In the genomic region with DNA sequence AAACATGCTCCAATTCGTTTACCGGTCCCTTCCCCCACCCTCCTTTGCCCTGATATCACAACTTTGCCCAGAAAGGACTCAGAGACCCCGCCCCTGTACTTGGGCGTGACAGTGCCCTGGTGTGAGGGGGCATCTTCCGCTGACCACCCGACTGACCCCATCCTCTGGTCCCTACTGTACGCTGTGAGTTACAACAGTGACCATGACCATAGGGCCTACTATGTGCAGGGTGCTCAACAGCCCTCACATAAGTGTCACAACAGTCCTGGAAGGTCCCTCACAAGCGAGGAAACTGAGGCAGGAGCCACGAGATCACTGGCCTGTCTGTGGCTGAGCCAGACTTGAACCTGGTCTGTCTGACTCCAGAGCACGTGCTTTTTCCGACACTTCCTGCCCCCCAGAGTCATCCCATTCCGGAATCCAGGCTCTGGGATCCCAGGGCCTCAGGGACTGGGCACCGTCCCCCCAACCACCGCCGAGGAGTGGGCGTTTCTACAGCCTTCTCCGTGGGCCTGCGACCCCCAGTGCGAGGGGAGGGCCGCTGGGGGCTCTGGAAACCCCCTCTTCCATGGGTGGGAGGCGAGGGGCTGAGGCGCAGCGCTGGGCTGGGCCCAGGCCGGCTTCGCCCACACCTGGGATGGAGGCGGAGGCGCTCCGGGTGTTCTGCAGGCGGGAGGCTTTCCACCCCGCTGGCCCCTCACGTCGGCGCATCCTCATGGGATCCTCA, we compare ENCODE assay signal across 1 cellular context.
TF ChIP-seq lines count a peak whose summit lies in the region.

No MANE protein-coding gene starts in this region.

TF ChIP-seq in GM23338, 12 proteins besides CTCF, POLR2A, EP300 and RAD21 (continued from another document):
- TF ChIP-seq ZNF462 (CRISPR knock-in tag; IDR thresholded peaks at IDR 0.05) (no peak), ZNF331 (CRISPR knock-in tag; IDR thresholded peaks at IDR 0.05; ENCODE audit: low read depth) (no peak), JUNB (IDR thresholded peaks at IDR 0.05; ENCODE audit: unreplicated experiment) (no peak), CREB1 (CRISPR knock-in tag; IDR thresholded peaks at IDR 0.05; ENCODE audit: low read depth) (no peak), NANOG (IDR thresholded peaks at IDR 0.05; ENCODE audit: borderline replicate concordance) (no peak)
- TF ChIP-seq, protein P1, sequence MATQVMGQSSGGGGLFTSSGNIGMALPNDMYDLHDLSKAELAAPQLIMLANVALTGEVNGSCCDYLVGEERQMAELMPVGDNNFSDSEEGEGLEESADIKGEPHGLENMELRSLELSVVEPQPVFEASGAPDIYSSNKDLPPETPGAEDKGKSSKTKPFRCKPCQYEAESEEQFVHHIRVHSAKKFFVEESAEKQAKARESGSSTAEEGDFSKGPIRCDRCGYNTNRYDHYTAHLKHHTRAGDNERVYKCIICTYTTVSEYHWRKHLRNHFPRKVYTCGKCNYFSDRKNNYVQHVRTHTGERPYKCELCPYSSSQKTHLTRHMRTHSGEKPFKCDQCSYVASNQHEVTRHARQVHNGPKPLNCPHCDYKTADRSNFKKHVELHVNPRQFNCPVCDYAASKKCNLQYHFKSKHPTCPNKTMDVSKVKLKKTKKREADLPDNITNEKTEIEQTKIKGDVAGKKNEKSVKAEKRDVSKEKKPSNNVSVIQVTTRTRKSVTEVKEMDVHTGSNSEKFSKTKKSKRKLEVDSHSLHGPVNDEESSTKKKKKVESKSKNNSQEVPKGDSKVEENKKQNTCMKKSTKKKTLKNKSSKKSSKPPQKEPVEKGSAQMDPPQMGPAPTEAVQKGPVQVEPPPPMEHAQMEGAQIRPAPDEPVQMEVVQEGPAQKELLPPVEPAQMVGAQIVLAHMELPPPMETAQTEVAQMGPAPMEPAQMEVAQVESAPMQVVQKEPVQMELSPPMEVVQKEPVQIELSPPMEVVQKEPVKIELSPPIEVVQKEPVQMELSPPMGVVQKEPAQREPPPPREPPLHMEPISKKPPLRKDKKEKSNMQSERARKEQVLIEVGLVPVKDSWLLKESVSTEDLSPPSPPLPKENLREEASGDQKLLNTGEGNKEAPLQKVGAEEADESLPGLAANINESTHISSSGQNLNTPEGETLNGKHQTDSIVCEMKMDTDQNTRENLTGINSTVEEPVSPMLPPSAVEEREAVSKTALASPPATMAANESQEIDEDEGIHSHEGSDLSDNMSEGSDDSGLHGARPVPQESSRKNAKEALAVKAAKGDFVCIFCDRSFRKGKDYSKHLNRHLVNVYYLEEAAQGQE (IDR thresholded peaks at IDR 0.05; ENCODE audit: unreplicated experiment) = no peak
